ENCODE assay signal across 8 cellular contexts in the genomic region with DNA sequence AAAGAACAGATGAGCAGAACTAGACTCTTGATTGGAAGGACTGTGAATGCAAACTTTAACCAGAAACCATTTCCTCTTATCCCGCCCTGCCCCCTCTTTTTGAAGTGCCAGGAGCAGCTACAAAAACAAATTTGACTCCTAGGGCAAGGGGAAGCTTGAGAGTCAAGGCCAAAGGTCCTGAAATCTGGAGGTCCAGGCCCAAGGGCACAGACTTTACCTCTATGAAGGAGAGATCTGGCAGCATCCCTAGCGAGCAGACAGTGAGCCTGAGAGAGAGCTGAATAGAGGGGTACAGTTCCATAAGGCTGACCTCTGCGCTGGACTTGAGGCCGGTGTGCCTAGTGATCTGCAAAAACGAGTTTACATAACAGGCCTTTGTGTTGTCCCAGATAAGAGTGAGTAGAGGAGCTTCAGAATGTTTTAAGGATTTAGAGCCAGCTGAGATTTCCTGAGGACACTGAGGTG. TPM values are rescaled to one million over a fixed set of nuclear protein-coding genes. Genes with fewer than 3 reads are reported as not detected.
DNase-seq lines count a peak whose midpoint lies in the region; FAIRE-seq and TF ChIP-seq lines count a peak whose summit lies in the region.
"Had no signal": no experiment of that assay in that cellular context is flagged by ENCODE, and none has a peak within 500 bp of the region (broad histone marks: within the 10 kb centered on the region; RNA-seq: fewer than 3 reads in every experiment).

No MANE protein-coding gene starts in this region.

- H3K4me1 Mint-ChIP-seq in astrocyte (ENCODE audit: low read depth, unreplicated experiment) (peaks cover 31% of the 10 kb centered on the region), nephron progenitor cell (peaks cover 56% of the 10 kb centered on the region)

- peaks cover 12% of the 10 kb centered on the region for H3K4me1 ChIP-seq in astrocyte (ENCODE audit: insufficient read depth, low read length)

- H3K36me3 Mint-ChIP-seq in astrocyte (ENCODE audit: low read depth, unreplicated experiment): peaks cover 6% of the 10 kb centered on the region
- H3K36me3 Mint-ChIP-seq in nephron progenitor cell (ENCODE audit: low read depth): peaks cover 10% of the 10 kb centered on the region

- peaks cover 72% of the 10 kb centered on the region for H4K20me1 ChIP-seq in astrocyte (ENCODE audit: insufficient read depth, low read length)

- no peaks in the 10 kb centered on the region for H3K27me3 Mint-ChIP-seq in astrocyte (ENCODE audit: low read depth, unreplicated experiment)
- H3K27me3 Mint-ChIP-seq in nephron progenitor cell (ENCODE audit: low read depth, poor library complexity): peaks cover 10% of the 10 kb centered on the region

- no peak overlapping the region for H3K4me2 ChIP-seq in astrocyte (ENCODE audit: low read length)

- peaks cover 74% of the 10 kb centered on the region for H3K79me2 ChIP-seq in astrocyte (ENCODE audit: insufficient read depth, low read length)

- FAIRE-seq in astrocyte (lab: Jason Lieb, UNC): no peak

- TF ChIP-seq CTCF in astrocyte (IDR thresholded peaks at IDR 0.05; ENCODE audit: insufficient read depth, low read depth, low read length) (no peak), nephron progenitor cell (IDR thresholded peaks at IDR 0.05) (no peak)

- peak overlapping the region; percentile 85 for H3K27ac ChIP-seq in KOPT-K1 (ENCODE audit: low read depth, low read length, poor library complexity, severe bottlenecking)
- H3K27ac ChIP-seq in astrocyte (ENCODE audit: low read depth, low read length): no peak overlapping the region

- H2AFZ ChIP-seq in astrocyte (ENCODE audit: low read depth, low read length): no peak overlapping the region

- no peaks in the 10 kb centered on the region for H3K9me3 Mint-ChIP-seq in astrocyte (ENCODE audit: unreplicated experiment)
- no peaks in the 10 kb centered on the region for H3K9me3 Mint-ChIP-seq in nephron progenitor cell

- H3K9me3 ChIP-seq in KOPT-K1 (ENCODE audit: insufficient read depth, low read length, poor library complexity, severe bottlenecking) (no peaks in the 10 kb centered on the region), astrocyte (ENCODE audit: insufficient read depth, low read depth, low read length) (no peaks in the 10 kb centered on the region)

- no peaks in the 10 kb centered on the region for H3K27me3 ChIP-seq in astrocyte (ENCODE audit: insufficient read depth, low read length)

- no peak overlapping the region for H3K4me3 ChIP-seq in astrocyte (ENCODE audit: insufficient read depth, low read depth, low read length)

- peaks cover 20% of the 10 kb centered on the region for H3K36me3 ChIP-seq in KOPT-K1 (ENCODE audit: insufficient read depth, low read length)
- H3K36me3 ChIP-seq in astrocyte (ENCODE audit: insufficient read depth, low read length): peaks cover 14% of the 10 kb centered on the region

- H3K27ac Mint-ChIP-seq in astrocyte (ENCODE audit: unreplicated experiment) (peak overlapping the region; percentile 74), nephron progenitor cell (peak overlapping the region; percentile 65)

- peak overlapping the region; percentile 61 for H3K4me3 Mint-ChIP-seq in astrocyte (ENCODE audit: unreplicated experiment)
- H3K4me3 Mint-ChIP-seq in nephron progenitor cell: peak overlapping the region; percentile 23

- DNase-seq in EH (ENCODE audit: low read depth) (peak; percentile 7), astrocyte (ENCODE audit: low read depth) (no peak), nephron progenitor cell (no peak), NCI-H1694 treated with DMSO at 0.1 percent for 48 hours (lab: John Stamatoyannopoulos, UW) (no peak)
- DNase-seq in effector CD8-positive, alpha-beta T cell (lab: John Stamatoyannopoulos, UW): no peak
- no peak for DNase-seq in stimulated activated CD4-positive, alpha-beta T cell treated with anti-CD3 and anti-CD28 coated beads, Interleukin-4, amount 100 ng/mL, for 4 hours
- DNase-seq: NCI-H187 treated with DMSO at 0.1 percent for 48 hours had no signal

- H3K9ac ChIP-seq in astrocyte (ENCODE audit: low read length): no peak overlapping the region

RNA-seq across cellular contexts. Expression of gene RAB43, which starts 5.1 kb away (rescaled TPM):
- 34.5 and 35.0 TPM in 2 replicates for total RNA-seq in astrocyte

RNA-seq across cellular contexts. Expression of gene ISY1, which starts 44.3 kb away (rescaled TPM):
- 26.6 and 29.7 TPM in 2 replicates for total RNA-seq in astrocyte

RNA-seq across cellular contexts. Expression of gene GP9, which starts 55.9 kb away (rescaled TPM):
- not detected in 2 replicates for total RNA-seq in astrocyte
